24 cellular contexts compared by ENCODE assay signal in the genomic region with DNA sequence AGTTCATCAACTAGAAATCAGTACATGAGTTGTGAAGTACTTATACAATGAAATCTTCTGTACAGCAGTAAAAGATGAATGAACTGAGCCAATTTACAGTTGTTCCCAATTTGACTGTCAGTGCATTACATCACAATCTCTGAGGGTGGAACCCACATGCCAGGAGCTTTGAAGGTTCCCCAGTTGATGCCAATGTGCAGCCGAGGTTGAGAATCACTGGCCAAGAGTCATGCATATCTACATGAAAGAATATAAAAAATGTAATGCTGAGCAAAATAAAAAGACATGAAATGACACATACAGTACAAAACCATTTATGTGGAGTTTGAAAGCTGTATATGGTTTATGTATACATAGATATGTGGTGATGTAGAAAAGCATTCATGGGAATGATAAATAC.
"Had no signal": no experiment of that assay in that cellular context is flagged by ENCODE, and none has a peak within 500 bp of the region (broad histone marks: within the 10 kb centered on the region; RNA-seq: fewer than 3 reads in every experiment).

No MANE protein-coding gene starts in this region.

- H3K27ac Mint-ChIP-seq: stimulated activated effector memory CD8-positive, alpha-beta T cell treated with anti-CD3 and anti-CD28 coated beads, Interleukin-12 subunit alpha, Interleukin-12 subunit beta, amount 100 ng/mL, for 72 hours; stimulated activated memory B cell treated with anti-CD40 and anti-IgM and Interleukin-4, amounts not matched to agents 10 μg/mL and 1 μg/mL and 100 μg/mL, for 72 hours; stimulated activated naive B cell treated with anti-CD40 and anti-IgM and Interleukin-4, amounts not matched to agents 10 μg/mL and 1 μg/mL and 100 μg/mL, for 72 hours; stimulated activated naive CD8-positive, alpha-beta T cell treated with anti-CD3 and anti-CD28 coated beads, Interleukin-15, amount 100 ng/mL, for 72 hours; stimulated activated naive CD8-positive, alpha-beta T cell treated with anti-CD3 and anti-CD28 coated beads, Interleukin-15, Interleukin-2, amounts not matched to agents 100 ng/mL and 50 ng/mL, for 24 hours; type B pancreatic cell had no signal

- H3K4me1 Mint-ChIP-seq: stimulated activated effector memory CD8-positive, alpha-beta T cell treated with anti-CD3 and anti-CD28 coated beads, Interleukin-12 subunit alpha, Interleukin-12 subunit beta, amount 100 ng/mL, for 72 hours had no signal

- H3K9me3 Mint-ChIP-seq: stimulated activated effector memory CD8-positive, alpha-beta T cell treated with anti-CD3 and anti-CD28 coated beads, Interleukin-12 subunit alpha, Interleukin-12 subunit beta, amount 100 ng/mL, for 72 hours; stimulated activated memory B cell treated with anti-CD40 and anti-IgM and Interleukin-4, amounts not matched to agents 10 μg/mL and 1 μg/mL and 100 μg/mL, for 72 hours; stimulated activated naive B cell treated with anti-CD40 and anti-IgM and Interleukin-4, amounts not matched to agents 10 μg/mL and 1 μg/mL and 100 μg/mL, for 72 hours; stimulated activated naive CD8-positive, alpha-beta T cell treated with anti-CD3 and anti-CD28 coated beads, Interleukin-15, amount 100 ng/mL, for 72 hours; stimulated activated naive CD8-positive, alpha-beta T cell treated with anti-CD3 and anti-CD28 coated beads, Interleukin-15, Interleukin-2, amounts not matched to agents 100 ng/mL and 50 ng/mL, for 24 hours; type B pancreatic cell had no signal

- ATAC-seq: stimulated activated effector memory CD8-positive, alpha-beta T cell treated with anti-CD3 and anti-CD28 coated beads, Interleukin-12 subunit alpha, Interleukin-12 subunit beta, amount 100 ng/mL, for 72 hours; stimulated activated memory B cell treated with anti-CD40 and anti-IgM and Interleukin-4, amounts not matched to agents 10 μg/mL and 1 μg/mL and 100 μg/mL, for 72 hours; stimulated activated naive B cell treated with anti-CD40 and anti-IgM and Interleukin-4, amounts not matched to agents 10 μg/mL and 1 μg/mL and 100 μg/mL, for 72 hours; stimulated activated naive CD8-positive, alpha-beta T cell treated with anti-CD3 and anti-CD28 coated beads, Interleukin-15, amount 100 ng/mL, for 72 hours; stimulated activated naive CD8-positive, alpha-beta T cell treated with anti-CD3 and anti-CD28 coated beads, Interleukin-15, Interleukin-2, amounts not matched to agents 100 U/mL and 50 U/mL, for 24 hours; upper lobe of right lung had no signal

- H3K4me3 Mint-ChIP-seq: stimulated activated effector memory CD8-positive, alpha-beta T cell treated with anti-CD3 and anti-CD28 coated beads, Interleukin-12 subunit alpha, Interleukin-12 subunit beta, amount 100 ng/mL, for 72 hours; stimulated activated memory B cell treated with anti-CD40 and anti-IgM and Interleukin-4, amounts not matched to agents 10 μg/mL and 1 μg/mL and 100 μg/mL, for 72 hours; stimulated activated naive B cell treated with anti-CD40 and anti-IgM and Interleukin-4, amounts not matched to agents 10 μg/mL and 1 μg/mL and 100 μg/mL, for 72 hours; stimulated activated naive CD8-positive, alpha-beta T cell treated with anti-CD3 and anti-CD28 coated beads, Interleukin-15, amount 100 ng/mL, for 72 hours; stimulated activated naive CD8-positive, alpha-beta T cell treated with anti-CD3 and anti-CD28 coated beads, Interleukin-15, Interleukin-2, amounts not matched to agents 100 ng/mL and 50 ng/mL, for 24 hours; type B pancreatic cell had no signal

- H3K36me3 Mint-ChIP-seq: stimulated activated effector memory CD8-positive, alpha-beta T cell treated with anti-CD3 and anti-CD28 coated beads, Interleukin-12 subunit alpha, Interleukin-12 subunit beta, amount 100 ng/mL, for 72 hours; type B pancreatic cell had no signal

- DNase-seq: stimulated activated CD4-positive, alpha-beta T cell treated with anti-CD3 and anti-CD28 coated beads, Interleukin-2, amount 100 ng/mL, for 48 hours; stimulated activated CD4-positive, alpha-beta T cell treated with anti-CD3 and anti-CD28 coated beads, Interleukin-4, amount 100 ng/mL, for 1 hour; stimulated activated CD4-positive, alpha-beta T cell treated with anti-CD3 and anti-CD28 coated beads, Interleukin-4, amount 100 ng/mL, for 24 hours; stimulated activated CD4-positive, alpha-beta T cell treated with anti-CD3 and anti-CD28 coated beads, Interleukin-4, amount 100 ng/mL, for 4 hours; stimulated activated CD8-positive, alpha-beta memory T cell treated with anti-CD3 and anti-CD28 coated beads, Interleukin-4, amount 100 ng/mL, for 48 hours; stimulated activated naive B cell treated with anti-CD40 and anti-IgM and Interleukin-4, amounts not matched to agents 10 μg/mL and 1 μg/mL and 100 μg/mL, for 72 hours; stimulated activated naive CD4-positive, alpha-beta T cell; stimulated activated naive CD4-positive, alpha-beta T cell treated with Interleukin-2 at 50 U/mL for 16 hours; stimulated activated naive CD8-positive, alpha-beta T cell treated with anti-CD3 and anti-CD28 coated beads, Interleukin-15, amount 100 ng/mL, for 72 hours; stimulated activated naive CD8-positive, alpha-beta T cell treated with anti-CD3 and anti-CD28 coated beads, Interleukin-15, Interleukin-2, amounts not matched to agents 100 U/mL and 50 U/mL, for 24 hours; stomach; substantia nigra; testis; thyroid gland; tibial artery; transverse colon; trophoblast cell; upper lobe of left lung; upper lobe of right lung; uterus had no signal

- H3K27me3 Mint-ChIP-seq: stimulated activated memory B cell treated with anti-CD40 and anti-IgM and Interleukin-4, amounts not matched to agents 10 μg/mL and 1 μg/mL and 100 μg/mL, for 72 hours; stimulated activated naive CD8-positive, alpha-beta T cell treated with anti-CD3 and anti-CD28 coated beads, Interleukin-15, amount 100 ng/mL, for 72 hours had no signal
